In the genomic region with DNA sequence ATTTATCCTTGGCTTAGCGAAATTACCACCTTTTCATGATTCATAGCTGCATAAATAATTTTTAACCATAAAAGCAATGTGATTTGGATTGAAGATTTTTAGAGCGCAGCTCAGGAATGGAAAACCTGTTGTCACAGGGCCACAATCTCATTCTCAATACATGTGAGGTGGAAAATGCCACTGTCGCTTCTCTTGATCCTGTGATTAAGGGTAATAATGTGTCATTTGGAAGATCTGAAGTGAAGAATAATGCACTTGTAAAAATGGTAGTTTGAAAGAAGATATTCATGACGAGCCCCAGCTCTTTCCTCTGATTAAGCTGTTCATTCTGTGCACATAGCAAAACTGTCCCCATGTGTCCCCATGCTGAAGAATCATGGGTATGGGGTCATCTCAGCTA, we compare ENCODE assay signal across 32 cellular contexts.
"Had no signal": no experiment of that assay in that cellular context is flagged by ENCODE, and none has a peak within 500 bp of the region (broad histone marks: within the 10 kb centered on the region; RNA-seq: fewer than 3 reads in every experiment).

No MANE protein-coding gene starts in this region.

- DNase-seq: activated effector memory CD4-positive, alpha-beta T cell treated with anti-CD3 and anti-CD28 coated beads, Interleukin-2, amount 50 U/mL, for 16 hours; activated effector memory CD4-positive, alpha-beta T cell treated with Interleukin-2 at 50 U/mL for 16 hours; activated gamma-delta T cell; activated gamma-delta T cell treated with Interleukin-2 at 50 U/mL for 16 hours; activated naive CD4-positive, alpha-beta T cell; activated naive CD4-positive, alpha-beta T cell treated with anti-CD3 and anti-CD28 coated beads for 36 hours; activated naive CD4-positive, alpha-beta T cell treated with anti-CD3 and anti-CD28 coated beads, Interleukin-2, amount 10 ng/mL, durations not matched to agents 7 days and 5 days; activated naive CD4-positive, alpha-beta T cell treated with anti-CD3 and anti-CD28 coated beads, Interleukin-2, amount 50 U/mL, for 16 hours; activated naive CD4-positive, alpha-beta T cell treated with Interleukin-2 at 50 U/mL for 16 hours; activated naive CD8-positive, alpha-beta T cell treated with anti-CD3 and anti-CD28 coated beads for 36 hours; activated naive CD8-positive, alpha-beta T cell treated with anti-CD3 and anti-CD28 coated beads, Interleukin-2, amount 10 ng/mL, durations not matched to agents 7 days and 5 days; activated naive CD8-positive, alpha-beta T cell treated with anti-CD3 and anti-CD28 coated beads, Interleukin-2, amount 50 U/mL, for 24 hours; activated T-cell treated with anti-CD3 and anti-CD28 coated beads, Interleukin-2, amount 50 U/mL, for 1 hour; activated T-cell treated with anti-CD3 and anti-CD28 coated beads, Interleukin-2, amount 50 U/mL, for 24 hours; activated T-cell treated with anti-CD3 and anti-CD28 coated beads, Interleukin-2, amount 50 U/mL, for 4 hours; activated T-cell treated with anti-CD3 and anti-CD28 coated beads, Interleukin-2, amount 50 U/mL, for 48 hours; activated T-cell treated with anti-CD3 and anti-CD28 coated beads, Interleukin-2, amount 50 U/mL, for 72 hours; adrenal gland; amniotic stem cell; amygdala; anterior cingulate cortex; aorta; body of pancreas; brain microvascular endothelial cell; caudate nucleus; central memory CD4-positive, alpha-beta T cell; cerebellar nuclear complex had no signal

- H3K9me3 ChIP-seq: adrenal gland, ascending aorta had no signal

- H3K4me1 ChIP-seq: adrenal gland, ascending aorta, breast epithelium had no signal

- H3K4me3 ChIP-seq: adrenal gland, ascending aorta, body of pancreas, breast epithelium, cardiac muscle cell had no signal

- H3K36me3 ChIP-seq: adrenal gland, ascending aorta, brain microvascular endothelial cell, breast epithelium, cardiac muscle cell had no signal

- H3K27ac ChIP-seq: adrenal gland, ascending aorta, body of pancreas, brain microvascular endothelial cell, breast epithelium, cardiac muscle cell had no signal

- H3K27me3 ChIP-seq: adrenal gland, ascending aorta, body of pancreas, brain microvascular endothelial cell, breast epithelium, cardiac muscle cell had no signal

- ATAC-seq: activated naive CD4-positive, alpha-beta T cell treated with anti-CD3 and anti-CD28 coated beads, Interleukin-2, amount 50 U/mL, for 72 hours; activated naive CD8-positive, alpha-beta T cell treated with anti-CD3 and anti-CD28 coated beads, Interleukin-2, amount 50 U/mL, for 24 hours; activated T-cell treated with anti-CD3 and anti-CD28 coated beads, Interleukin-2, amount 50 U/mL, for 4 hours; activated T-cell treated with anti-CD3 and anti-CD28 coated beads, Interleukin-2, amount 50 U/mL, for 72 hours; activated T-helper 17 cell treated with anti-CD3 and anti-CD28 coated beads, Interleukin-2, amount 50 U/mL, for 72 hours; body of pancreas had no signal
